In genomic region chr2:131672471-131673399, GRCh38 we compare ENCODE assay signal across 8 cellular contexts.
DNase-seq lines count a peak whose midpoint lies in the region; ATAC-seq and TF ChIP-seq lines count a peak whose summit lies in the region.
"Not testable (repeated sequence)": the region's sequence is repeated elsewhere in the genome, so short reads cannot be mapped to it uniquely, and the experiment has no call there.

No MANE protein-coding gene starts in this region.

- H3K4me1 ChIP-seq in DND-41 (ENCODE audit: insufficient read depth, low read length); GM23248 (ENCODE audit: insufficient read depth): not testable (repeated sequence)
- peaks cover 25% of the 10 kb centered on the region for H3K4me1 ChIP-seq in OCI-LY3 (ENCODE audit: low read length)
- H3K4me1 ChIP-seq in esophagus squamous epithelium: peaks cover 27 to 51% (median 32%) of the 10 kb centered on the region in 3 donors
- peaks cover 0 to 23% of the 10 kb centered on the region in 2 donors for H3K4me1 ChIP-seq in muscle layer of duodenum (ENCODE audit: control insufficient read depth in 1 of 2, insufficient read depth in 2 of 2, low read length in 2 of 2)

- in situ Hi-C loops in GM23248 (cut with MboI): loop anchor here (25.0 kb wide), 1 partner anchor 260 kb away; no protein-coding TSS in a partner anchor

- not testable (repeated sequence) for H4K20me1 ChIP-seq in DND-41 (ENCODE audit: insufficient read depth, low read length); GM23248 (ENCODE audit: insufficient read depth); OCI-LY3 (ENCODE audit: insufficient read depth, low read length)

- WGBS in GM23248 (ENCODE audit: low coverage in 1 of 2, low lambda C conversion rate in 2 of 2, missing lambda C conversion rate in 2 of 2), 2 experiments: 6 to 7% methylated on average over 33 to 35 of the region's 38 CpGs
- 8% methylated on average over 5 to 19 of the region's 38 CpGs for WGBS in esophagus squamous epithelium, 2 donors

- peak overlapping the region; percentile 5; the same call in 1 of the 2 replicates for H2AFZ ChIP-seq in DND-41 (ENCODE audit: low read depth, low read length)
- peak overlapping the region; percentile 45; the same call in 1 of the 2 replicates for H2AFZ ChIP-seq in GM23248
- H2AFZ ChIP-seq in OCI-LY3 (ENCODE audit: low read depth, low read length): peak overlapping the region; percentile 94

- not testable (repeated sequence) for H3F3A ChIP-seq in GM23248 (ENCODE audit: insufficient read depth)

- not testable (repeated sequence) for H3K36me3 ChIP-seq in DND-41 (ENCODE audit: insufficient read depth, low read length); GM23248 (ENCODE audit: low read depth); OCI-LY3 (replicated peaks; ENCODE audit: low read depth, low read length); esophagus squamous epithelium; muscle layer of duodenum (ENCODE audit: control insufficient read depth in 1 of 2, insufficient read depth in 2 of 2, low read length in 2 of 2)

- not testable (repeated sequence) for H3K9me2 ChIP-seq in GM23248 (ENCODE audit: insufficient read depth)

- not testable (repeated sequence) for H3K27me3 ChIP-seq in DND-41 (ENCODE audit: insufficient read depth, low read length, poor library complexity); GM23248 (replicated peaks; ENCODE audit: insufficient read depth); OCI-LY3 (ENCODE audit: low read depth, low read length); muscle layer of duodenum (ENCODE audit: low read depth, low read length)
- H3K27me3 ChIP-seq in esophagus squamous epithelium: peaks cover 0 to 34% (median 0%) of the 10 kb centered on the region in 4 donors

- H3K9me3 ChIP-seq in DND-41 (ENCODE audit: insufficient read depth, low read length, severe bottlenecking); GM23248 (ENCODE audit: low read depth); OCI-LY3 (ENCODE audit: insufficient read depth, low read length); esophagus squamous epithelium; muscle layer of duodenum (ENCODE audit: control insufficient read depth in 1 of 2, low read length in 2 of 2): not testable (repeated sequence)

- H3K36me3 Mint-ChIP-seq in activated T-cell treated with anti-CD3 and anti-CD28 coated beads, Interleukin-2, amount 50 U/mL, for 4 hours (ENCODE audit: insufficient read depth): not testable (repeated sequence)

- DNase-seq in DND-41 (peak; percentile 68), GM23248 (peak; percentile 46), HuH-7 (ENCODE audit: low spot score) (peak; percentile 60)
- DNase-seq in activated T-cell treated with anti-CD3 and anti-CD28 coated beads, Interleukin-2, amount 50 U/mL, for 4 hours: peak; percentile 45
- DNase-seq in esophagus squamous epithelium (lab: John Stamatoyannopoulos, UW): not testable (repeated sequence)
- peak; percentile 26 for DNase-seq in stimulated activated naive CD4-positive, alpha-beta T cell treated with Interleukin-2 at 50 U/mL for 16 hours (lab: John Stamatoyannopoulos, UW)

- H3K4me2 ChIP-seq in DND-41 (ENCODE audit: insufficient read depth, low read length): peak overlapping the region; percentile 50
- H3K4me2 ChIP-seq in GM23248 (ENCODE audit: unreplicated experiment): peak overlapping the region; percentile 70
- peak overlapping the region; percentile 91 for H3K4me2 ChIP-seq in OCI-LY3 (ENCODE audit: low read length)

- not testable (repeated sequence) for TF ChIP-seq POLR2A in esophagus squamous epithelium (IDR thresholded peaks at IDR 0.05)

- not testable (repeated sequence) for H3K79me2 ChIP-seq in DND-41 (ENCODE audit: insufficient read depth, low read length); GM23248 (ENCODE audit: insufficient read depth); OCI-LY3 (ENCODE audit: low read length)

- peaks cover 31% of the 10 kb centered on the region for H3K27me3 Mint-ChIP-seq in activated T-cell treated with anti-CD3 and anti-CD28 coated beads, Interleukin-2, amount 50 U/mL, for 4 hours (ENCODE audit: low read depth)

- H3K4me3 ChIP-seq in DND-41 (ENCODE audit: low read depth in 1 of 2, low read length in 2 of 2): not testable (repeated sequence)
- peak overlapping the region; percentile 58 for H3K4me3 ChIP-seq in GM23248
- peak overlapping the region; percentile 76 for H3K4me3 ChIP-seq in OCI-LY3 (ENCODE audit: low read length)
- peak overlapping the region; percentile 9 to 63 (median 44) for H3K4me3 ChIP-seq in esophagus squamous epithelium
- H3K4me3 ChIP-seq in muscle layer of duodenum (ENCODE audit: low read depth in 1 of 2, low read length in 2 of 2): peak overlapping the region; percentile 16 to 65

- H3K27ac ChIP-seq in DND-41 (ENCODE audit: low read length); GM23248; OCI-LY3 (ENCODE audit: low read length); muscle layer of duodenum (ENCODE audit: low read length): not testable (repeated sequence)
- H3K27ac ChIP-seq in esophagus squamous epithelium: peak overlapping the region in 1 of 4 donors; percentile 17

- H3K9ac ChIP-seq in DND-41 (ENCODE audit: low read depth, low read length); GM23248: not testable (repeated sequence)
- H3K9ac ChIP-seq in OCI-LY3 (ENCODE audit: low read length): peak overlapping the region; percentile 39

- peak overlapping the region; percentile 53 for H3K4me3 Mint-ChIP-seq in activated T-cell treated with anti-CD3 and anti-CD28 coated beads, Interleukin-2, amount 50 U/mL, for 4 hours

- peak; percentile 100 for ATAC-seq in DND-41 (ENCODE audit: insufficient read depth, low read depth)
- peak; percentile 88 to 93 for ATAC-seq in activated T-cell treated with anti-CD3 and anti-CD28 coated beads, Interleukin-2, amount 50 U/mL, for 4 hours

- peak; percentile 73 for TF ChIP-seq CTCF in DND-41 (IDR thresholded peaks at IDR 0.05; ENCODE audit: borderline replicate concordance, extremely low read depth, low read length, poor library complexity, severe bottlenecking)
- peak; percentile 58 for TF ChIP-seq CTCF in OCI-LY3 (IDR thresholded peaks at IDR 0.05; ENCODE audit: low read depth, low read length)
- TF ChIP-seq CTCF in esophagus squamous epithelium (IDR thresholded peaks at IDR 0.05): peak; percentile 32 to 76 (median 61)

- H3K9me3 Mint-ChIP-seq in activated T-cell treated with anti-CD3 and anti-CD28 coated beads, Interleukin-2, amount 50 U/mL, for 4 hours: not testable (repeated sequence)

- intact Hi-C loops in esophagus squamous epithelium (cut with DNase I): loop anchor here (5.0 to 10.0 kb wide), 3 partner anchors 132 to 260 kb away; partner anchors contain the start of gene MZT2A

- not testable (repeated sequence) for H3K4me1 Mint-ChIP-seq in activated T-cell treated with anti-CD3 and anti-CD28 coated beads, Interleukin-2, amount 50 U/mL, for 4 hours (ENCODE audit: low read depth)

Comparison
In these comparisons a context has a peak if more than half of its experiments do, and no peak if none do; other contexts are left out.
1. H2AFZ ChIP-seq: peak in every context shown above with its lines; median percentile 94 in OCI-LY3; 45 in GM23248; 5 in DND-41.